Comparison of ENCODE assay signal across 9 cellular contexts in the genomic region with DNA sequence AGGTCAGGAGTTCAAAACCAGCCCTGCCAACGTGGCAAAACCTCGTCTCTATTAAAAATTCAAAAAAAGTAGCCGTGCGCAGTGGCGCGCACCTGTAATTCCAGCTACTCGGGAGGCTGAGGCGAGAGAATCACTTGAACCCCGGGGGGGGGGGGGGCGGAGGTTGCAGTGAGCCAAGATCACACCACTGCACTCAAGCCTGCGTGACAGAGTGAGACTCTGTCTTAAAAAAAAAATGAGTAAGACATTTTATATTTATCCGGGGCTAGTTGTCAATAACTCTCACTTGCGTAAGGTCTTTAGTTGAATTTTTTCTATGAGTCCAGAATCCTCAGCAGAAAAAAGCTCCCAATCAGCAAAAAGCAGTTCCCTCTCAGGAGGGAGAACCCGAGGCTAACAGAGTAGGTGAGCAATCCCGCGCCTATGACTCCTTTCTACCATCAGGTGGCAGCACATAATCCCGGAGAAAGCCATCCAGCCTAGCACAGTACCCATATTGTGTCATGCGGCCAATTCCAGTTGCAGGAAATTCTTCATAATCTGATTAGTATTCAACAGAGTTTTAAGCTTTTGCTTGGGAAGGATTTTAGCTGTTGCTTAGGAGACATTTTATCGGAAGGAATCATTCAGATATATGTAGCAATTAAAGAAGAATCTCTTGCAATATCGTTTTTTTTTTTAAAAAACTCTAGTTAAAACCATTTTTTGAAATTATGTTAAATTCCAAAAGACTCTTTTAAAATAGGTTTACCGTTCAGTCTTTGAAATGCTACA. TPM values are rescaled to one million over a fixed set of nuclear protein-coding genes. Genes with fewer than 3 reads are reported as not detected.
DNase-seq lines count a peak whose midpoint lies in the region; ATAC-seq and TF ChIP-seq lines count a peak whose summit lies in the region.
"Had no signal": no experiment of that assay in that cellular context is flagged by ENCODE, and none has a peak within 500 bp of the region (broad histone marks: within the 10 kb centered on the region; RNA-seq: fewer than 3 reads in every experiment).

No MANE protein-coding gene starts in this region.

- no peak overlapping the region for H2BK12ac ChIP-seq in H9 (ENCODE audit: insufficient read length, low read depth, low read length)

- H3T11ph ChIP-seq in H9 (ENCODE audit: low read length), result no peak overlapping the region

- no peak overlapping the region for H3K23ac ChIP-seq in H9 (ENCODE audit: insufficient read length, low read depth, low read length)

- H3K14ac ChIP-seq in H9 (ENCODE audit: insufficient read depth, low read length), result no peak overlapping the region

- no peak overlapping the region for H2AK5ac ChIP-seq in H9 (ENCODE audit: insufficient read length, low read length)

- H3K36me3 Mint-ChIP-seq in H9 (ENCODE audit: insufficient read depth in 1 of 3, low read depth in 3 of 3), result no peaks in the 10 kb centered on the region
- H3K36me3 Mint-ChIP-seq in activated T-helper 2 cell treated with anti-CD3 and anti-CD28 coated beads, Interferon-gamma antibody, Interleukin-2, Interleukin-4, amounts not matched to agents 10 μg/mL and 5 μg/mL and 100 μg/mL, durations not matched to agents 14 hours and 24 hours and 36 hours (ENCODE audit: low read depth), result no peaks in the 10 kb centered on the region

- H3K4me3 Mint-ChIP-seq in H9, result no peak overlapping the region; a peak in 1 of 5 replicates
- no peak overlapping the region for H3K4me3 Mint-ChIP-seq in activated T-helper 2 cell treated with anti-CD3 and anti-CD28 coated beads, Interferon-gamma antibody, Interleukin-2, Interleukin-4, amounts not matched to agents 10 μg/mL and 5 μg/mL and 100 μg/mL, durations not matched to agents 14 hours and 24 hours and 36 hours (ENCODE audit: low read depth)

- peak; percentile 99 for ATAC-seq in RWPE2 (ENCODE audit: low read depth)
- peak; percentile 99 for ATAC-seq in foreskin keratinocyte

- H2AFZ ChIP-seq in H9 (ENCODE audit: low read length) (no peak overlapping the region), osteoblast (ENCODE audit: low read length) (peak overlapping the region; percentile 3)

- H3K36me3 ChIP-seq in RWPE2 (ENCODE audit: low read depth), result no peaks in the 10 kb centered on the region
- no peaks in the 10 kb centered on the region for H3K36me3 ChIP-seq in osteoblast (ENCODE audit: insufficient read depth, low read length)
- H3K36me3 ChIP-seq in tibial artery, result no peaks in the 10 kb centered on the region

- H3K4me1 Mint-ChIP-seq in H9, result peaks cover 2 to 18% of the 10 kb centered on the region in 2 experiments; a peak in 3 of 4 replicates
- peaks cover 3% of the 10 kb centered on the region for H3K4me1 Mint-ChIP-seq in activated T-helper 2 cell treated with anti-CD3 and anti-CD28 coated beads, Interferon-gamma antibody, Interleukin-2, Interleukin-4, amounts not matched to agents 10 μg/mL and 5 μg/mL and 100 μg/mL, durations not matched to agents 14 hours and 24 hours and 36 hours (ENCODE audit: low read depth)

- H3K27me3 Mint-ChIP-seq in H9 (ENCODE audit: low read depth), result no peaks in the 10 kb centered on the region; the same call in 1 of the 2 replicates
- H3K27me3 Mint-ChIP-seq in activated T-helper 2 cell treated with anti-CD3 and anti-CD28 coated beads, Interferon-gamma antibody, Interleukin-2, Interleukin-4, amounts not matched to agents 10 μg/mL and 5 μg/mL and 100 μg/mL, durations not matched to agents 14 hours and 24 hours and 36 hours (ENCODE audit: low read depth), result peaks cover 8% of the 10 kb centered on the region

- no peak overlapping the region for H2BK20ac ChIP-seq in H9 (ENCODE audit: low read depth, low read length, poor library complexity, severe bottlenecking)

- DNase-seq in GM04504 (ENCODE audit: low read depth), result peak; percentile 61
- DNase-seq in H9, result peak; percentile 80
- DNase-seq in LoVo (ENCODE audit: low spot score), result peak; percentile 86
- no peak for DNase-seq in RWPE2 (ENCODE audit: low spot score)
- peak; percentile 32 for DNase-seq in activated T-helper 2 cell treated with anti-CD3 and anti-CD28 coated beads, Interferon-gamma antibody, Interleukin-2, Interleukin-4, amounts not matched to agents 10 μg/mL and 5 μg/mL and 100 μg/mL, durations not matched to agents 14 hours and 24 hours and 36 hours (ENCODE audit: low spot score)
- peak; percentile 31 to 63 for DNase-seq in foreskin keratinocyte
- DNase-seq in osteoblast (ENCODE audit: insufficient read length, low spot score, missing footprints), result peak; percentile 92
- DNase-seq in tibial artery, result peak; percentile 80 to 86

- no peak overlapping the region for H2BK15ac ChIP-seq in H9 (ENCODE audit: low read depth, low read length)

- H2BK120ac ChIP-seq in H9 (ENCODE audit: low read depth, low read length, poor library complexity, severe bottlenecking), result no peak overlapping the region

- no peak overlapping the region for H3K56ac ChIP-seq in H9 (ENCODE audit: insufficient read length, low read depth, low read length)

- H2BK5ac ChIP-seq in H9 (ENCODE audit: insufficient read length, low read length), result no peak overlapping the region

- no peaks in the 10 kb centered on the region for H3K79me2 ChIP-seq in H9 (ENCODE audit: insufficient read depth, low read length)
- H3K79me2 ChIP-seq in osteoblast (ENCODE audit: insufficient read depth, low read length), result no peaks in the 10 kb centered on the region

- H4K91ac ChIP-seq in H9 (ENCODE audit: insufficient read length, low read depth, low read length), result no peak overlapping the region

- H3K4me2 ChIP-seq in H9 (ENCODE audit: insufficient read depth, insufficient read length, low read length) (no peak overlapping the region), osteoblast (ENCODE audit: insufficient read depth, low read length) (peak overlapping the region; percentile 12)

- H4K8ac ChIP-seq in H9 (replicated peaks; ENCODE audit: insufficient read length, low read depth, low read length), result no peak overlapping the region

- no peak overlapping the region for H3K18ac ChIP-seq in H9 (ENCODE audit: insufficient read length, low read depth, low read length)

- H3K27ac ChIP-seq in H9 (ENCODE audit: insufficient read length, low read depth, low read length) (no peak overlapping the region), RWPE2 (ENCODE audit: poor library complexity, severe bottlenecking) (no peak overlapping the region), foreskin keratinocyte (no peak overlapping the region), osteoblast (ENCODE audit: low read depth, low read length) (no peak overlapping the region), tibial artery (no peak overlapping the region)

- no peaks in the 10 kb centered on the region for H3K9me3 Mint-ChIP-seq in H9
- no peaks in the 10 kb centered on the region for H3K9me3 Mint-ChIP-seq in activated T-helper 2 cell treated with anti-CD3 and anti-CD28 coated beads, Interferon-gamma antibody, Interleukin-2, Interleukin-4, amounts not matched to agents 10 μg/mL and 5 μg/mL and 100 μg/mL, durations not matched to agents 14 hours and 24 hours and 36 hours

- H3K27ac Mint-ChIP-seq in H9, result peak overlapping the region in 1 of 3 experiments; percentile 59; a peak in 1 of 7 replicates
- H3K27ac Mint-ChIP-seq in activated T-helper 2 cell treated with anti-CD3 and anti-CD28 coated beads, Interferon-gamma antibody, Interleukin-2, Interleukin-4, amounts not matched to agents 10 μg/mL and 5 μg/mL and 100 μg/mL, durations not matched to agents 14 hours and 24 hours and 36 hours, result no peak overlapping the region

- TF ChIP-seq CTCF in H9 (conservative IDR thresholded peaks at IDR 0.05), result peak; percentile 90
- peak; percentile 91 for TF ChIP-seq CTCF in RWPE2 (IDR thresholded peaks at IDR 0.05; ENCODE audit: poor library complexity, severe bottlenecking)
- peak; percentile 91 for TF ChIP-seq CTCF in foreskin keratinocyte (conservative IDR thresholded peaks at IDR 0.05)
- TF ChIP-seq CTCF in osteoblast (IDR thresholded peaks at IDR 0.05; ENCODE audit: extremely low read depth, low read depth, low read length), result peak; percentile 96
- peak; percentile 72 to 90 for TF ChIP-seq CTCF in tibial artery (IDR thresholded peaks at IDR 0.05)

- no peak overlapping the region for H3K4me3 ChIP-seq in RWPE2 (ENCODE audit: severe bottlenecking)
- no peak overlapping the region for H3K4me3 ChIP-seq in osteoblast (ENCODE audit: insufficient read depth, low read length)
- H3K4me3 ChIP-seq in tibial artery, result no peak overlapping the region

- H4K20me1 ChIP-seq in H9 (ENCODE audit: control insufficient read depth, insufficient read depth, insufficient read length), result no peaks in the 10 kb centered on the region
- no peaks in the 10 kb centered on the region for H4K20me1 ChIP-seq in osteoblast (ENCODE audit: insufficient read depth, low read length)

- H3K27me3 ChIP-seq in H9 (ENCODE audit: insufficient read depth, low read length) (no peaks in the 10 kb centered on the region), RWPE2 (ENCODE audit: insufficient read depth, poor library complexity, severe bottlenecking) (no peaks in the 10 kb centered on the region), foreskin keratinocyte (peaks cover 3% of the 10 kb centered on the region), osteoblast (ENCODE audit: insufficient read depth, low read length) (peaks cover 6% of the 10 kb centered on the region), tibial artery (no peaks in the 10 kb centered on the region)

- no CpG with 5 or more reads among the region's 21 CpGs for WGBS in H9 (ENCODE audit: extremely low coverage, insufficient read length, low lambda C conversion rate)

- H3K9ac ChIP-seq in H9 (ENCODE audit: extremely low read depth, insufficient read length, low read length), result no peak overlapping the region

- H4K5ac ChIP-seq in H9 (ENCODE audit: insufficient read length, low read depth, low read length), result no peak overlapping the region

- no peaks in the 10 kb centered on the region for H3K4me1 ChIP-seq in H9 (ENCODE audit: insufficient read depth, low read length)
- H3K4me1 ChIP-seq in RWPE2 (ENCODE audit: insufficient read depth, poor library complexity, severe bottlenecking), result no peaks in the 10 kb centered on the region
- H3K4me1 ChIP-seq in foreskin keratinocyte, result no peaks in the 10 kb centered on the region
- no peaks in the 10 kb centered on the region for H3K4me1 ChIP-seq in osteoblast (ENCODE audit: insufficient read depth, low read length)
- no peaks in the 10 kb centered on the region for H3K4me1 ChIP-seq in tibial artery

- intact Hi-C loops in activated T-helper 2 cell treated with anti-CD3 and anti-CD28 coated beads, Interferon-gamma antibody, Interleukin-2, Interleukin-4, amounts not matched to agents 10 μg/mL and 5 μg/mL and 100 μg/mL, durations not matched to agents 14 hours and 24 hours and 36 hours (cut with micrococcal nuclease), result loop anchor here (1.0 to 10.0 kb wide), 2 partner anchors 79 to 1030 kb away; no protein-coding TSS in a partner anchor
- intact Hi-C loops in tibial artery (cut with DNase I; ENCODE audit: low total_unique reads), result loop anchor here (10.0 kb wide), 1 partner anchor 80 kb away; a partner anchor contains a TSS

- H3K4ac ChIP-seq in H9 (ENCODE audit: low read depth, low read length), result no peak overlapping the region

- H3K9me3 ChIP-seq in H9 (ENCODE audit: control insufficient read depth, low read depth, low read length) (no peaks in the 10 kb centered on the region), RWPE2 (ENCODE audit: severe bottlenecking) (no peaks in the 10 kb centered on the region), osteoblast (ENCODE audit: low read depth, low read length) (no peaks in the 10 kb centered on the region), tibial artery (no peaks in the 10 kb centered on the region)

- H3K23me2 ChIP-seq in H9 (ENCODE audit: insufficient read length, low read depth, low read length, poor library complexity, severe bottlenecking), result no peaks in the 10 kb centered on the region

- no peaks in the 10 kb centered on the region for H3K79me1 ChIP-seq in H9 (ENCODE audit: insufficient read depth, low read depth, low read length, poor library complexity, severe bottlenecking)

RNA-seq across cellular contexts. Expression of a gene that starts 11.9 kb away (rescaled TPM):
- total RNA-seq in H9 (2021), result not detected in 2 replicates
- not detected in 2 replicates for total RNA-seq in activated T-helper 2 cell treated with anti-CD3 and anti-CD28 coated beads, Interferon-gamma antibody, Interleukin-2, Interleukin-4, amounts not matched to agents 10 μg/mL and 5 μg/mL and 100 μg/mL, durations not matched to agents 14 hours and 24 hours and 36 hours
- not detected in 2 replicates for total RNA-seq in foreskin keratinocyte
- polyA plus RNA-seq in foreskin keratinocyte, result not detected in 2 replicates
- total RNA-seq in osteoblast, result not detected in 2 replicates
- total RNA-seq: temporal lobe had no signal

RNA-seq across cellular contexts. Expression of a gene that starts 14.6 kb away (rescaled TPM):
- total RNA-seq in H9 (2021) (not detected in 2 replicates), foreskin keratinocyte (not detected in 2 replicates), osteoblast (not detected in 2 replicates)
- total RNA-seq in activated T-helper 2 cell treated with anti-CD3 and anti-CD28 coated beads, Interferon-gamma antibody, Interleukin-2, Interleukin-4, amounts not matched to agents 10 μg/mL and 5 μg/mL and 100 μg/mL, durations not matched to agents 14 hours and 24 hours and 36 hours, result not detected in 2 replicates
- not detected in 2 replicates for polyA plus RNA-seq in foreskin keratinocyte

RNA-seq across cellular contexts. Expression of a gene that starts 29.3 kb away (rescaled TPM):
- total RNA-seq in H9 (2021), result 0.86 TPM in 1 of 2 replicates, not detected in the other
- total RNA-seq in activated T-helper 2 cell treated with anti-CD3 and anti-CD28 coated beads, Interferon-gamma antibody, Interleukin-2, Interleukin-4, amounts not matched to agents 10 μg/mL and 5 μg/mL and 100 μg/mL, durations not matched to agents 14 hours and 24 hours and 36 hours, result not detected in 2 replicates
- total RNA-seq in foreskin keratinocyte, result not detected in 2 replicates
- polyA plus RNA-seq in foreskin keratinocyte, result not detected in 2 replicates
- not detected in 2 replicates for total RNA-seq in osteoblast
- total RNA-seq: temporal lobe had no signal

RNA-seq across cellular contexts. Expression of a gene that starts 45.6 kb away (rescaled TPM):
- total RNA-seq in H9 (2021) (not detected in 2 replicates), foreskin keratinocyte (not detected in 2 replicates), osteoblast (not detected in 2 replicates)
- total RNA-seq in activated T-helper 2 cell treated with anti-CD3 and anti-CD28 coated beads, Interferon-gamma antibody, Interleukin-2, Interleukin-4, amounts not matched to agents 10 μg/mL and 5 μg/mL and 100 μg/mL, durations not matched to agents 14 hours and 24 hours and 36 hours, result not detected in 2 replicates
- 0.17 TPM in 1 of 2 replicates, not detected in the other for polyA plus RNA-seq in foreskin keratinocyte
- total RNA-seq: temporal lobe had no signal

RNA-seq across cellular contexts. Expression of a gene that starts 50.9 kb away (rescaled TPM):
- total RNA-seq in H9 (2021) (not detected in 2 replicates), foreskin keratinocyte (not detected in 2 replicates), osteoblast (not detected in 2 replicates)
- not detected in 2 replicates for total RNA-seq in activated T-helper 2 cell treated with anti-CD3 and anti-CD28 coated beads, Interferon-gamma antibody, Interleukin-2, Interleukin-4, amounts not matched to agents 10 μg/mL and 5 μg/mL and 100 μg/mL, durations not matched to agents 14 hours and 24 hours and 36 hours
- polyA plus RNA-seq in foreskin keratinocyte, result not detected in 2 replicates
